1 cellular context compared by ENCODE assay signal in genomic region chr10:13001041-13001886, GRCh38.
TF ChIP-seq lines count a peak whose summit lies in the region.

CCDC3 (minus strand) TSS chr10:13001713; CDS start chr10:13001570, 143 bp downstream.

TF ChIP-seq in A549, 52 proteins besides CTCF, POLR2A, EP300 and RAD21 (continued from another document):
- TF ChIP-seq REST (IDR thresholded peaks at IDR 0.05) (no peak), HOXB13 (CRISPR knock-in tag; IDR thresholded peaks at IDR 0.05; ENCODE audit: low read depth) (no peak), GATA3 (IDR thresholded peaks at IDR 0.05; ENCODE audit: borderline replicate concordance) (no peak), MAZ (IDR thresholded peaks at IDR 0.05; ENCODE audit: borderline replicate concordance, low read depth, low read length) (no peak), TP53 (CRISPR knock-in tag; IDR thresholded peaks at IDR 0.05) (no peak), RCOR1 (IDR thresholded peaks at IDR 0.05; ENCODE audit: low read depth, low read length) (no peak), CHD4 (IDR thresholded peaks at IDR 0.05; ENCODE audit: borderline replicate concordance) (no peak), CBX2 (IDR thresholded peaks at IDR 0.05; ENCODE audit: borderline replicate concordance, low read depth) (no peak), ESRRA (IDR thresholded peaks at IDR 0.05; ENCODE audit: borderline replicate concordance, low read length) (no peak), BHLHE40 (IDR thresholded peaks at IDR 0.05; ENCODE audit: low read depth, low read length) (no peak)
